Comparison of ENCODE assay signal across 1 cellular context in the genomic region with DNA sequence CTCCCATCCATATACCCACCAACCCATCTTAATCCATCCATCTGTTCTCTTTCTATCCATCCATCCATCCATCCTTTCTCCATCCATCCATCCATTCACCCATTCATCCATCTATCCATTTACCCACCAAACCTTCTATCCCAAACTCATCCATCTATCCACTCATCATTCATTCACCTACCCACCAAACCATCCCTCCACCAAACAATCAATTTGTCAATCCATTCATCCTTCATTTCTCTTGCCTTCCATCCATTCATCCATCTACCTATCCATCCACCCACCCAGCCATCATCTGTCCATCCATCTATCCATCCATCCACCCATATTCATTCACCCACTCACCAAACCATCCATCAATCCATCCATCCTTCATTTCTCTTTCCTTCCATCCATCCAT.
TF ChIP-seq lines count a peak whose summit lies in the region.

No MANE protein-coding gene starts in this region.

TF ChIP-seq in H1, 55 proteins besides CTCF, POLR2A, EP300 and RAD21:
- TF ChIP-seq HDAC2 (IDR thresholded peaks at IDR 0.05; ENCODE audit: borderline replicate concordance in 1 of 2, low read depth in 2 of 2, low read length in 2 of 2), result no peak
- TF ChIP-seq KDM1A (IDR thresholded peaks at IDR 0.05; ENCODE audit: borderline replicate concordance, low read length), result no peak
- no peak for TF ChIP-seq TAF7 (optimal IDR thresholded peaks at IDR 0.05; ENCODE audit: borderline replicate concordance, low read depth, low read length)
- no peak for TF ChIP-seq SUZ12 (IDR thresholded peaks at IDR 0.05; ENCODE audit: low read length)
- no peak for TF ChIP-seq ATF2 (IDR thresholded peaks at IDR 0.05; ENCODE audit: low read length)
- no peak for TF ChIP-seq GTF2F1 (IDR thresholded peaks at IDR 0.05; ENCODE audit: borderline replicate concordance, low read depth, low read length)
- no peak for TF ChIP-seq NRF1 (IDR thresholded peaks at IDR 0.05; ENCODE audit: low read depth, low read length)
- no peak for TF ChIP-seq KDM5A (IDR thresholded peaks at IDR 0.05; ENCODE audit: low read length)
- no peak for TF ChIP-seq CEBPB (IDR thresholded peaks at IDR 0.05; ENCODE audit: low read depth, low read length)
- no peak for TF ChIP-seq POLR2AphosphoS5 (IDR thresholded peaks at IDR 0.05; ENCODE audit: low read depth, low read length)
- no peak for TF ChIP-seq JUND (IDR thresholded peaks at IDR 0.05; ENCODE audit: low read length)
- TF ChIP-seq ZNF274 (IDR thresholded peaks at IDR 0.05; ENCODE audit: borderline replicate concordance, extremely low read depth, low read length), result no peak
- no peak for TF ChIP-seq HDAC6 (IDR thresholded peaks at IDR 0.05; ENCODE audit: low read depth, low read length)
- no peak for TF ChIP-seq SP1 (IDR thresholded peaks at IDR 0.05; ENCODE audit: low read depth, low read length)
- TF ChIP-seq JUN (IDR thresholded peaks at IDR 0.05; ENCODE audit: low read depth, low read length), result no peak
- TF ChIP-seq TAF1 (IDR thresholded peaks at IDR 0.05; ENCODE audit: low read depth, low read length), result no peak
- TF ChIP-seq PHF8 (conservative IDR thresholded peaks at IDR 0.05; ENCODE audit: low read depth, low read length), result no peak
- TF ChIP-seq ATF3 (IDR thresholded peaks at IDR 0.05; ENCODE audit: insufficient read depth, low read depth, low read length), result no peak
- TF ChIP-seq MAFK (IDR thresholded peaks at IDR 0.05; ENCODE audit: low read depth, low read length), result no peak
- TF ChIP-seq ASH2L (IDR thresholded peaks at IDR 0.05; ENCODE audit: low read length), result no peak
TF ChIP-seq in H1: peak in this region for 0.
